19 cellular contexts compared by ENCODE assay signal in the genomic region with DNA sequence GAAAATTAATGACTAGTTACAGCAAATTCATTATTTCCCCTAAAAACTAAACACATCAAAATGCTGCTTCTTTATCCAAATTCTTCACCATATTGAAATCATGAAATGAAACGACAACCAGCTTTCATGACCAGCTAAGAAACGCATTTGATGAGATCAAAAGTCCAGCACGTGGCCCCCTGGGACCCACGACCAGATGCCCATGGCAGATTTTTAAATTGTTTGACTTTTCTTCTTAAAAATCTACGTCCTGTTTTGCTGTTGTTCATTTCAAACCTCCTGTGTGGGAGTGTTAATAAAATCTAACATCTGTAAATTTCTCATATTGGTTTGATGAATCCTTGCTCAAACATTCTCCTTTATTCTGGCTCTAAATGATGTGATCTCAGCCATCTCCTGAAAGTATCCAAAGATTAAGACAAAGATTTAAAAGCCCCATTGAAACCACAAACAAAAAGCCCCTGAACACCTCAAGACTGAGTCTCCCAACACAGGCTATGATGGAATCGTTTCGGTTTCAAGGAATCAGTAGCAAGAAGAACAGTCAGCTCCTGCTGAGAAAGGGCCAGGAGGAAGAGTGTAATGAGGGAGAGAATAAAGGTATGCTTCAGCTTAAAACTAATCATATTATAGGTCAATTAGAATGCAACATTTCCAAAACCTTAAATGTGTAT.
"Had no signal": no experiment of that assay in that cellular context is flagged by ENCODE, and none has a peak within 500 bp of the region (broad histone marks: within the 10 kb centered on the region; RNA-seq: fewer than 3 reads in every experiment).

No MANE protein-coding gene starts in this region.

- H3K27ac ChIP-seq: esophagus squamous epithelium, heart left ventricle, right atrium auricular region, sigmoid colon, stomach, thoracic aorta, transverse colon had no signal

- H3K9me3 ChIP-seq: esophagus squamous epithelium, heart left ventricle, right atrium auricular region, sigmoid colon, stomach, thoracic aorta, transverse colon had no signal

- H3K27me3 ChIP-seq: esophagus squamous epithelium, heart left ventricle, right atrium auricular region, sigmoid colon, stomach, transverse colon had no signal

- ATAC-seq: effector memory CD8-positive, alpha-beta T cell; heart left ventricle; left lobe of liver; naive thymus-derived CD4-positive, alpha-beta T cell had no signal

- DNase-seq: effector memory CD8-positive, alpha-beta T cell; esophagus squamous epithelium; foreskin melanocyte; heart left ventricle; hypothalamus; islet precursor cell; mammary epithelial cell; naive thymus-derived CD4-positive, alpha-beta T cell; sigmoid colon; stimulated activated CD4-positive, alpha-beta T cell treated with anti-CD3 and anti-CD28 coated beads, Interleukin-12 subunit alpha, Interleukin-12 subunit beta, amount 100 ng/mL, for 4 hours; stimulated activated naive CD4-positive, alpha-beta T cell; stomach; substantia nigra; transverse colon had no signal

- H3K4me3 Mint-ChIP-seq: dendritic cell treated with granulocyte-macrophage colony-stimulating factor and Interleukin-4, amounts not matched to agents 40 ng/mL and 50 ng/mL, for 4 days; effector memory CD8-positive, alpha-beta T cell; naive thymus-derived CD4-positive, alpha-beta T cell had no signal

- H3K27me3 Mint-ChIP-seq: dendritic cell treated with granulocyte-macrophage colony-stimulating factor and Interleukin-4, amounts not matched to agents 40 ng/mL and 50 ng/mL, for 4 days; effector memory CD8-positive, alpha-beta T cell; naive thymus-derived CD4-positive, alpha-beta T cell had no signal

- H3K27ac Mint-ChIP-seq: dendritic cell treated with granulocyte-macrophage colony-stimulating factor and Interleukin-4, amounts not matched to agents 40 ng/mL and 50 ng/mL, for 4 days; effector memory CD8-positive, alpha-beta T cell; naive thymus-derived CD4-positive, alpha-beta T cell had no signal

- H3K4me3 ChIP-seq: esophagus squamous epithelium, heart left ventricle, right atrium auricular region, sigmoid colon, skin epidermis, stomach, thoracic aorta, transverse colon had no signal

- H3K9me3 Mint-ChIP-seq: dendritic cell treated with granulocyte-macrophage colony-stimulating factor and Interleukin-4, amounts not matched to agents 40 ng/mL and 50 ng/mL, for 4 days; effector memory CD8-positive, alpha-beta T cell; naive thymus-derived CD4-positive, alpha-beta T cell had no signal

- H3K36me3 ChIP-seq: esophagus squamous epithelium, heart left ventricle, right atrium auricular region, sigmoid colon, stomach, thoracic aorta, transverse colon had no signal

- H3K4me1 ChIP-seq: right atrium auricular region had no signal
